In genomic region chr18:34710430-34711386, GRCh38 we compare ENCODE assay signal across 8 cellular contexts. TPM values are rescaled to one million over a fixed set of nuclear protein-coding genes. Genes with fewer than 3 reads are reported as not detected.
A peak's percentile ranks its signal among the peaks of the same experiment; 100 is the strongest.
DNase-seq lines count a peak whose midpoint lies in the region; ATAC-seq and TF ChIP-seq lines count a peak whose summit lies in the region.

No MANE protein-coding gene starts in this region.

- no peak for TF ChIP-seq CTCF in fibroblast of lung (conservative IDR thresholded peaks at IDR 0.05 in 1 of 2, IDR thresholded peaks at IDR 0.05 in 1 of 2; ENCODE audit: low read depth in 1 of 2, low read length in 2 of 2)

- H3K27ac ChIP-seq in fibroblast of lung (ENCODE audit: insufficient read depth, low read length) = peak overlapping the region; percentile 88

- no peaks in the 10 kb centered on the region for H3K9me3 ChIP-seq in fibroblast of lung (ENCODE audit: control insufficient read depth, insufficient read depth, low read depth, low read length)

- H3K4me2 ChIP-seq in fibroblast of lung (ENCODE audit: extremely low read depth, insufficient read depth, low read length) = peak overlapping the region; percentile 91

- H3K4me3 ChIP-seq in fibroblast of lung (replicated peaks in 1 of 4; ENCODE audit: control extremely low read depth in 1 of 4, insufficient read depth in 1 of 4, low read depth in 3 of 4, low read length in 4 of 4) = peak overlapping the region; percentile 48 to 97 (median 59)

- H3K4me1 ChIP-seq in fibroblast of lung (ENCODE audit: control insufficient read depth, extremely low read depth, insufficient read depth, low read length) = peaks cover 19% of the 10 kb centered on the region

- H4K20me1 ChIP-seq in fibroblast of lung (ENCODE audit: control insufficient read depth, extremely low read depth, insufficient read depth, low read length) = no peaks in the 10 kb centered on the region

- H3K27me3 ChIP-seq in fibroblast of lung (ENCODE audit: control insufficient read depth, insufficient read depth, low read length) = no peaks in the 10 kb centered on the region

- H3K9ac ChIP-seq in fibroblast of lung (ENCODE audit: insufficient read depth, low read length) = peak overlapping the region; percentile 72

- H3K79me2 ChIP-seq in fibroblast of lung (ENCODE audit: control insufficient read depth, insufficient read depth, low read length) = peaks cover 2% of the 10 kb centered on the region

- DNase-seq in EL (peak; percentile 27), NCI-H748 treated with DMSO at 0.1 percent for 48 hours (lab: John Stamatoyannopoulos, UW) (peak; percentile 79), fibroblast of lung (ENCODE audit: low read depth in 2 of 2) (peak; percentile 57 to 87), pons (ENCODE audit: low spot score) (peak; percentile 82), D341Med (ENCODE audit: low spot score) (no peak), NOMO-1 (lab: John Stamatoyannopoulos, UW; ENCODE audit: unreplicated experiment in 2 of 2) (no peak)

- H2AFZ ChIP-seq in fibroblast of lung (ENCODE audit: low read length) = no peak overlapping the region

- no peak for ATAC-seq in GM18868 (IDR thresholded peaks at IDR 0.05; ENCODE audit: unreplicated experiment)
- no peak for ATAC-seq in GM18858 (IDR thresholded peaks at IDR 0.05; ENCODE audit: unreplicated experiment)

- H3K36me3 ChIP-seq in fibroblast of lung (ENCODE audit: control insufficient read depth, insufficient read depth, low read length) = no peaks in the 10 kb centered on the region

RNA-seq across cellular contexts. Expression of gene DTNA, which starts 0.6 kb away (rescaled TPM):
- total RNA-seq in fibroblast of lung = 28.2 and 38.8 TPM in 2 replicates
- polyA plus RNA-seq in fibroblast of lung = 26.9 and 49.8 TPM in 2 replicates
- 13.2 and 27.0 TPM in 2 replicates for polyA plus RNA-seq in fibroblast of lung (2012)
- polyA minus RNA-seq in fibroblast of lung (ENCODE audit: low replicate concordance) = 71.6 and 96.1 TPM in 2 replicates

Comparison
In these comparisons a context has a peak if more than half of its experiments do, and no peak if none do; other contexts are left out.
1. DNase-seq: peak in EL (single experiment), NCI-H748 treated with DMSO at 0.1 percent for 48 hours (single experiment), fibroblast of lung (2 of 2) and pons (single experiment); none in D341Med (single experiment) and NOMO-1 (0 of 2).